Comparison of ENCODE assay signal across 1 cellular context in genomic region chr7:142961595-142961972, GRCh38.
TF ChIP-seq lines count a peak whose summit lies in the region.

No MANE protein-coding gene starts in this region.

TF ChIP-seq in K562, 482 proteins besides CTCF, POLR2A, EP300 and RAD21 (continued from another document):
- peak; percentile 64; the same call in 1 of the 2 replicates for TF ChIP-seq ZBTB49 (CRISPR knock-in tag; IDR thresholded peaks at IDR 0.05; ENCODE audit: borderline replicate concordance)
- TF ChIP-seq E2F4 (CRISPR knock-in tag; IDR thresholded peaks at IDR 0.05; ENCODE audit: low read depth) = 0 out of 2 replicates have a peak, but pooled peaks have one; percentile 34
- TF ChIP-seq ZBTB40 (IDR thresholded peaks at IDR 0.05) = 0 out of 2 replicates have a peak, but pooled peaks have one; percentile 49
- TF ChIP-seq ZBTB40 (CRISPR knock-in tag; IDR thresholded peaks at IDR 0.05) = no peak
- TF ChIP-seq ZBTB17 (CRISPR knock-in tag; IDR thresholded peaks at IDR 0.05) = no peak
- TF ChIP-seq CHD1 (IDR thresholded peaks at IDR 0.05; ENCODE audit: low read length) = peak; percentile 86
- TF ChIP-seq SMARCB1 (IDR thresholded peaks at IDR 0.05; ENCODE audit: insufficient read length, low read depth) = no peak
